In genomic region chr14:20190596-20190995, GRCh38 we compare ENCODE assay signal across 34 cellular contexts. TPM values are rescaled to one million over a fixed set of nuclear protein-coding genes. Genes with fewer than 3 reads are reported as not detected.
"Had no signal": no experiment of that assay in that cellular context is flagged by ENCODE, and none has a peak within 500 bp of the region (broad histone marks: within the 10 kb centered on the region; RNA-seq: fewer than 3 reads in every experiment).

Gene OR11G2, plus strand, starts transcription at chr14:20190896. Its CDS starts 6,542 bp downstream, at chr14:20197438.

- H3K36me3 Mint-ChIP-seq: mesothelial cell of epicardium had no signal

- FAIRE-seq: endometrium, islet of Langerhans, keratinocyte had no signal

- H3K27me3 ChIP-seq: colonic mucosa, esophagus squamous epithelium, gastrocnemius medialis, left lung had no signal

- H3K36me3 ChIP-seq: colonic mucosa, esophagus squamous epithelium, gastrocnemius medialis, heart right ventricle, left lung, lower lobe of right lung had no signal

- H3K4me3 ChIP-seq: colonic mucosa, esophagus squamous epithelium, gastrocnemius medialis, heart right ventricle, left lung, lower lobe of right lung, mucosa of descending colon had no signal

- ATAC-seq: effector memory CD8-positive, alpha-beta T cell; esophagus mucosa; gastrocnemius medialis; heart right ventricle; left cardiac atrium; left lung; left ventricle myocardium superior; lower lobe of right lung; mucosa of descending colon had no signal

- H3K27ac Mint-ChIP-seq: dendritic cell treated with granulocyte-macrophage colony-stimulating factor and Interleukin-4, amounts not matched to agents 40 ng/mL and 50 ng/mL, for 4 days; effector memory CD8-positive, alpha-beta T cell; endodermal cell; mesothelial cell of epicardium had no signal

- H3K4me3 Mint-ChIP-seq: dendritic cell treated with granulocyte-macrophage colony-stimulating factor and Interleukin-4, amounts not matched to agents 40 ng/mL and 50 ng/mL, for 4 days; effector memory CD8-positive, alpha-beta T cell; endodermal cell; mesothelial cell of epicardium had no signal

- H3K9me3 Mint-ChIP-seq: dendritic cell treated with granulocyte-macrophage colony-stimulating factor and Interleukin-4, amounts not matched to agents 40 ng/mL and 50 ng/mL, for 4 days; effector memory CD8-positive, alpha-beta T cell had no signal

- H3K4me1 ChIP-seq: colonic mucosa, esophagus squamous epithelium, gastrocnemius medialis, heart right ventricle, left lung, lower lobe of right lung had no signal

- DNase-seq: colonic mucosa; cortex of kidney; effector CD8-positive, alpha-beta T cell; effector memory CD8-positive, alpha-beta T cell; endodermal cell; erythroblast; esophagus squamous epithelium; foreskin fibroblast; foreskin melanocyte; gastrocnemius medialis; glutamatergic neuron; head of caudate nucleus; heart right ventricle; hippocampal formation; left cardiac atrium; left lung; left ventricle myocardium superior; lower lobe of right lung; mesenchymal stem cell; mucosa of descending colon had no signal

- H3K27ac ChIP-seq: colonic mucosa, epithelial cell of prostate, esophagus squamous epithelium, gastrocnemius medialis, heart right ventricle, left lung, lower lobe of right lung had no signal

- H3K4me1 Mint-ChIP-seq: endodermal cell, mesothelial cell of epicardium had no signal

- H3K9me3 ChIP-seq: colonic mucosa, esophagus squamous epithelium, gastrocnemius medialis, heart right ventricle, left lung, lower lobe of right lung, mucosa of descending colon had no signal

RNA-seq across cellular contexts. Expression of gene OR11G2, which starts in this region (rescaled TPM):
- total RNA-seq: chondrocyte, colonic mucosa, dermis microvascular lymphatic vessel endothelial cell, endodermal cell, esophagus mucosa, esophagus squamous epithelium, gastrocnemius medialis, glomerular endothelial cell, heart right ventricle, kidney epithelial cell, left cardiac atrium, left lung, left ventricle myocardium superior, lower leg skin, lower lobe of right lung, lung microvascular endothelial cell, mesenteric fat pad, mesothelial cell of epicardium, mucosa of descending colon had no signal
- polyA plus RNA-seq: heart right ventricle, keratinocyte had no signal
